ENCODE assay signal across 9 cellular contexts in genomic region chr7:100626530-100627237, GRCh38. TPM values are rescaled to one million over a fixed set of nuclear protein-coding genes. Genes with fewer than 3 reads are reported as not detected.
DNase-seq lines count a peak whose midpoint lies in the region; ATAC-seq and TF ChIP-seq lines count a peak whose summit lies in the region.
"Had no signal": no experiment of that assay in that cellular context is flagged by ENCODE, and none has a peak within 500 bp of the region (broad histone marks: within the 10 kb centered on the region; RNA-seq: fewer than 3 reads in every experiment).

No MANE protein-coding gene starts in this region.

- H3K4me3 ChIP-seq in CD8-positive, alpha-beta T cell (ENCODE audit: low read depth, low read length) = peak overlapping the region; percentile 40
- H3K4me3 ChIP-seq in prostate gland = peak overlapping the region; percentile 18 to 19
- H3K4me3 ChIP-seq in upper lobe of right lung = peak overlapping the region; percentile 33

- peaks cover 35% of the 10 kb centered on the region for H3K4me1 Mint-ChIP-seq in CD8-positive, alpha-beta T cell (ENCODE audit: low read depth)

- 5% methylated on average over 23 of the region's 37 CpGs for WGBS in prostate gland

- POLR2A ChIA-PET in CD8-positive, alpha-beta T cell (lab: Charles Lee) = interaction anchor here (0.6 to 2.6 kb wide), 8 partner anchors 9 to 79 kb away, joined by 3 to 17 read pairs (median 5); partner anchors contain the start of genes FBXO24, GNB2, LRCH4 and MOSPD3

- peak; percentile 82 to 93 (median 87) for DNase-seq in CD8-positive, alpha-beta T cell
- DNase-seq in LoVo (ENCODE audit: low spot score) (peak; percentile 89), head of caudate nucleus (peak; percentile 55 to 93 (median 80)), prostate gland (ENCODE audit: low spot score) (peak; percentile 73), upper lobe of right lung (peak; percentile 89)
- DNase-seq in activated naive CD4-positive, alpha-beta T cell treated with anti-CD3 and anti-CD28 coated beads, Interleukin-2, amount 50 U/mL, for 72 hours (ENCODE audit: low spot score in 2 of 2) = peak; percentile 79 to 81

- CTCF ChIA-PET in CD8-positive, alpha-beta T cell (lab: Charles Lee) = interaction anchor here (0.8 to 3.6 kb wide), 6 partner anchors 10 to 79 kb away, joined by 3 to 13 read pairs (median 5); partner anchors contain the start of gene POP7

- no peaks in the 10 kb centered on the region for H3K36me3 ChIP-seq in CD8-positive, alpha-beta T cell (ENCODE audit: insufficient read depth, low read length)
- H3K36me3 ChIP-seq in prostate gland = no peaks in the 10 kb centered on the region
- no peaks in the 10 kb centered on the region for H3K36me3 ChIP-seq in upper lobe of right lung

- H3K9me3 Mint-ChIP-seq in CD8-positive, alpha-beta T cell = no peaks in the 10 kb centered on the region
- H3K9me3 Mint-ChIP-seq in activated naive CD4-positive, alpha-beta T cell treated with anti-CD3 and anti-CD28 coated beads, Interleukin-2, amount 50 U/mL, for 72 hours = no peaks in the 10 kb centered on the region

- peak; percentile 99 for ATAC-seq in CD8-positive, alpha-beta T cell
- ATAC-seq in GM21576 (IDR thresholded peaks at IDR 0.05; ENCODE audit: unreplicated experiment) = peak; percentile 89
- peak; percentile 98 for ATAC-seq in SK-N-SH treated with all-trans-retinoic acid at 6 μM for 48 hours
- ATAC-seq in activated naive CD4-positive, alpha-beta T cell treated with anti-CD3 and anti-CD28 coated beads, Interleukin-2, amount 50 U/mL, for 72 hours = peak; percentile 98 to 99
- ATAC-seq in upper lobe of right lung = peak; percentile 98

- H3K27me3 ChIP-seq in CD8-positive, alpha-beta T cell (ENCODE audit: insufficient read depth, low read length) = no peaks in the 10 kb centered on the region
- no peaks in the 10 kb centered on the region for H3K27me3 ChIP-seq in prostate gland (replicated peaks; ENCODE audit: insufficient read depth)
- H3K27me3 ChIP-seq in upper lobe of right lung = no peaks in the 10 kb centered on the region

- intact Hi-C loops in CD8-positive, alpha-beta T cell (cut with DNase I, micrococcal nuclease) = loop anchor here (1.0 to 2.0 kb wide), 5 partner anchors 14 to 47 kb away; partner anchors contain the start of genes FBXO24 (in 2 of the 2), GNB2 (in 2 of the 2), LRCH4 (in 2 of the 2) and MOSPD3 (in 2 of the 2)
- intact Hi-C loops in head of caudate nucleus (cut with DNase I) = no loop called here
- intact Hi-C loops in prostate gland (cut with DNase I) = no loop called here
- intact Hi-C loops in upper lobe of right lung (cut with DNase I) = no loop called here

- H3K9me3 ChIP-seq in CD8-positive, alpha-beta T cell (ENCODE audit: low read length) = no peaks in the 10 kb centered on the region
- H3K9me3 ChIP-seq in prostate gland = no peaks in the 10 kb centered on the region
- H3K9me3 ChIP-seq in upper lobe of right lung = no peaks in the 10 kb centered on the region

- TF ChIP-seq POLR2A in prostate gland (IDR thresholded peaks at IDR 0.05) = no peak

- H3K27me3 Mint-ChIP-seq in CD8-positive, alpha-beta T cell (ENCODE audit: low read depth) = no peaks in the 10 kb centered on the region

- peak overlapping the region; percentile 70 for H3K4me3 Mint-ChIP-seq in CD8-positive, alpha-beta T cell

- H3K36me3 Mint-ChIP-seq in CD8-positive, alpha-beta T cell = peaks cover under 1% of the 10 kb centered on the region
- H3K36me3 Mint-ChIP-seq in activated naive CD4-positive, alpha-beta T cell treated with anti-CD3 and anti-CD28 coated beads, Interleukin-2, amount 50 U/mL, for 72 hours = peaks cover 0 to 10% of the 10 kb centered on the region in 2 donors

- H3K27ac ChIP-seq in CD8-positive, alpha-beta T cell (ENCODE audit: low read depth, low read length) = peak overlapping the region; percentile 56
- H3K27ac ChIP-seq in prostate gland = peak overlapping the region in 1 of 2 donors; percentile 11
- peak overlapping the region; percentile 8 for H3K27ac ChIP-seq in upper lobe of right lung

- peak overlapping the region; percentile 80 for H3K27ac Mint-ChIP-seq in CD8-positive, alpha-beta T cell
- peak overlapping the region; percentile 50 to 65 for H3K27ac Mint-ChIP-seq in activated naive CD4-positive, alpha-beta T cell treated with anti-CD3 and anti-CD28 coated beads, Interleukin-2, amount 50 U/mL, for 72 hours

- TF ChIP-seq CTCF in CD8-positive, alpha-beta T cell (IDR thresholded peaks at IDR 0.05) = no peak
- TF ChIP-seq CTCF in prostate gland (IDR thresholded peaks at IDR 0.05) = no peak
- no peak for TF ChIP-seq CTCF in upper lobe of right lung (IDR thresholded peaks at IDR 0.05)

- H3K4me1 ChIP-seq in CD8-positive, alpha-beta T cell (ENCODE audit: insufficient read depth, low read length) = peaks cover 14% of the 10 kb centered on the region
- H3K4me1 ChIP-seq in prostate gland (replicated peaks) (no peaks in the 10 kb centered on the region), upper lobe of right lung (peaks cover 9% of the 10 kb centered on the region)

TF ChIP-seq in SK-N-SH treated with all-trans-retinoic acid at 6 μM for 48 hours, 23 proteins besides CTCF, POLR2A, EP300 and RAD21 (continues in another document):
- TF ChIP-seq ZNF565 (CRISPR knock-in tag; conservative IDR thresholded peaks at IDR 0.05; ENCODE audit: low read depth) (no peak), ZFP30 (CRISPR knock-in tag; IDR thresholded peaks at IDR 0.05) (no peak), TCF4 (CRISPR knock-in tag; IDR thresholded peaks at IDR 0.05; ENCODE audit: borderline replicate concordance) (no peak), ZC3H10 (CRISPR knock-in tag; IDR thresholded peaks at IDR 0.05) (no peak), ISL1 (CRISPR knock-in tag; IDR thresholded peaks at IDR 0.05) (no peak), OSR1 (CRISPR knock-in tag; IDR thresholded peaks at IDR 0.05) (no peak), TSHZ2 (CRISPR knock-in tag; IDR thresholded peaks at IDR 0.05) (no peak), GLIS3 (CRISPR knock-in tag; IDR thresholded peaks at IDR 0.05) (no peak), BACH2 (CRISPR knock-in tag; IDR thresholded peaks at IDR 0.05; ENCODE audit: borderline replicate concordance) (no peak), PATZ1 (CRISPR knock-in tag; IDR thresholded peaks at IDR 0.05; ENCODE audit: borderline replicate concordance) (no peak)

RNA-seq across cellular contexts. Expression of gene MOSPD3, which starts 14.3 kb away (rescaled TPM):
- 10 to 100 TPM; 10.3 to 10.5 TPM for total RNA-seq in CD8-positive, alpha-beta T cell
- 10 to 100 TPM; 20.7 to 28.0 TPM for total RNA-seq in activated naive CD4-positive, alpha-beta T cell treated with anti-CD3 and anti-CD28 coated beads, Interleukin-2, amount 50 U/mL, for 72 hours
- total RNA-seq in prostate gland = 10 to 100 TPM; 20.1 to 36.1 TPM
- total RNA-seq in upper lobe of right lung = 14.7 TPM

RNA-seq across cellular contexts. Expression of gene TFR2, which starts 14.7 kb away (rescaled TPM):
- total RNA-seq in CD8-positive, alpha-beta T cell = 1 to 10 TPM; 1.8 to 2.6 TPM
- 10 to 100 TPM; 13.1 to 19.1 TPM for total RNA-seq in activated naive CD4-positive, alpha-beta T cell treated with anti-CD3 and anti-CD28 coated beads, Interleukin-2, amount 50 U/mL, for 72 hours
- total RNA-seq in prostate gland = 1 to 10 TPM in 1 of 2 donors, under 1 TPM in 1; 0.59 to 2.3 TPM
- 0.41 TPM for total RNA-seq in upper lobe of right lung

RNA-seq across cellular contexts. Expression of gene PCOLCE, which starts 24.5 kb away (rescaled TPM):
- total RNA-seq in CD8-positive, alpha-beta T cell = 1 to 10 TPM; 7.9 to 8.0 TPM
- 10 to 100 TPM; 14.8 to 19.6 TPM for total RNA-seq in activated naive CD4-positive, alpha-beta T cell treated with anti-CD3 and anti-CD28 coated beads, Interleukin-2, amount 50 U/mL, for 72 hours
- total RNA-seq in prostate gland (10 to 100 TPM; 11.8 to 49.5 TPM), upper lobe of right lung (57.2 TPM)

RNA-seq across cellular contexts. Expression of gene ACTL6B, which starts 29.6 kb away (rescaled TPM):
- not detected for total RNA-seq in CD8-positive, alpha-beta T cell
- not detected for total RNA-seq in activated naive CD4-positive, alpha-beta T cell treated with anti-CD3 and anti-CD28 coated beads, Interleukin-2, amount 50 U/mL, for 72 hours
- total RNA-seq in prostate gland = 1 to 10 TPM in 1 of 2 donors, not detected in 1; 2.4 TPM
- not detected for total RNA-seq in upper lobe of right lung
- total RNA-seq: T-helper 1 cell treated with Interleukin-12 subunit alpha and Interleukin-12 subunit beta and Interleukin-4 antibody, amounts not matched to agents 30 ng/mL and 1 ng/mL, for 36 hours had no signal

RNA-seq across cellular contexts. Expression of gene FBXO24, which starts 40.6 kb away (rescaled TPM):
- total RNA-seq in CD8-positive, alpha-beta T cell = under 1 TPM; 0.30 to 0.53 TPM
- total RNA-seq in activated naive CD4-positive, alpha-beta T cell treated with anti-CD3 and anti-CD28 coated beads, Interleukin-2, amount 50 U/mL, for 72 hours = 1 to 10 TPM; 1.9 to 4.0 TPM
- 1 to 10 TPM; 2.3 to 9.7 TPM for total RNA-seq in prostate gland
- total RNA-seq in upper lobe of right lung = 1.4 TPM

Comparison
In these comparisons a context has a peak if more than half of its experiments do, and no peak if none do; other contexts are left out.
1. intact Hi-C loops: an anchor here in CD8-positive, alpha-beta T cell (1.0 to 2.0 kb wide); none called in head of caudate nucleus, prostate gland and upper lobe of right lung.